In the genomic region with DNA sequence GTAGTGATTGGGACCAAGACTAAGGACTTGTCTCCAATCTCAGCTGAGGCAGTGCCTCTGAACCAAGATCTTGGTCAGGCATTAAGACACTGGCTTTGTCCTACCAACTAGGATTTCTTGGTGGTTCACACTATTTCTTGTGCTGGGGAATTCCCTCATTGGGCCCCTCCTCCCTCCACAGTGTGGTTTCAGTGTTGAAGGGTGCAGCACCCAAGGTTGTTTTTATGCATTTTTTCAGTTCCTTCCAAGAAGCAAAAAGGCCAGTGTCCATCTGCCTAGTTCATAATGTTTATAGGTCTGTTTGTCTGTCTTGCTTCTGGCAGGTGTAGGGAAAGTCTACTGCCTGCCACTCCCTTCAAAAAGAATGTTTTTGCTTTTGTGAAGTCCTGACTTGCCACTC, we compare ENCODE assay signal across 1 cellular context.
TF ChIP-seq lines count a peak whose summit lies in the region.

No MANE protein-coding gene starts in this region.

TF ChIP-seq in HepG2, 621 proteins besides CTCF, POLR2A, EP300 and RAD21:
- TF ChIP-seq, protein P1, sequence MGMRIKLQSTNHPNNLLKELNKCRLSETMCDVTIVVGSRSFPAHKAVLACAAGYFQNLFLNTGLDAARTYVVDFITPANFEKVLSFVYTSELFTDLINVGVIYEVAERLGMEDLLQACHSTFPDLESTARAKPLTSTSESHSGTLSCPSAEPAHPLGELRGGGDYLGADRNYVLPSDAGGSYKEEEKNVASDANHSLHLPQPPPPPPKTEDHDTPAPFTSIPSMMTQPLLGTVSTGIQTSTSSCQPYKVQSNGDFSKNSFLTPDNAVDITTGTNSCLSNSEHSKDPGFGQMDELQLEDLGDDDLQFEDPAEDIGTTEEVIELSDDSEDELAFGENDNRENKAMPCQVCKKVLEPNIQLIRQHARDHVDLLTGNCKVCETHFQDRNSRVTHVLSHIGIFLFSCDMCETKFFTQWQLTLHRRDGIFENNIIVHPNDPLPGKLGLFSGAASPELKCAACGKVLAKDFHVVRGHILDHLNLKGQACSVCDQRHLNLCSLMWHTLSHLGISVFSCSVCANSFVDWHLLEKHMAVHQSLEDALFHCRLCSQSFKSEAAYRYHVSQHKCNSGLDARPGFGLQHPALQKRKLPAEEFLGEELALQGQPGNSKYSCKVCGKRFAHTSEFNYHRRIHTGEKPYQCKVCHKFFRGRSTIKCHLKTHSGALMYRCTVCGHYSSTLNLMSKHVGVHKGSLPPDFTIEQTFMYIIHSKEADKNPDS (CRISPR knock-in tag; IDR thresholded peaks at IDR 0.05), result no peak
- TF ChIP-seq RBM22 (optimal IDR thresholded peaks at IDR 0.05; ENCODE audit: low read length), result peak; percentile 15
